In the genomic region with DNA sequence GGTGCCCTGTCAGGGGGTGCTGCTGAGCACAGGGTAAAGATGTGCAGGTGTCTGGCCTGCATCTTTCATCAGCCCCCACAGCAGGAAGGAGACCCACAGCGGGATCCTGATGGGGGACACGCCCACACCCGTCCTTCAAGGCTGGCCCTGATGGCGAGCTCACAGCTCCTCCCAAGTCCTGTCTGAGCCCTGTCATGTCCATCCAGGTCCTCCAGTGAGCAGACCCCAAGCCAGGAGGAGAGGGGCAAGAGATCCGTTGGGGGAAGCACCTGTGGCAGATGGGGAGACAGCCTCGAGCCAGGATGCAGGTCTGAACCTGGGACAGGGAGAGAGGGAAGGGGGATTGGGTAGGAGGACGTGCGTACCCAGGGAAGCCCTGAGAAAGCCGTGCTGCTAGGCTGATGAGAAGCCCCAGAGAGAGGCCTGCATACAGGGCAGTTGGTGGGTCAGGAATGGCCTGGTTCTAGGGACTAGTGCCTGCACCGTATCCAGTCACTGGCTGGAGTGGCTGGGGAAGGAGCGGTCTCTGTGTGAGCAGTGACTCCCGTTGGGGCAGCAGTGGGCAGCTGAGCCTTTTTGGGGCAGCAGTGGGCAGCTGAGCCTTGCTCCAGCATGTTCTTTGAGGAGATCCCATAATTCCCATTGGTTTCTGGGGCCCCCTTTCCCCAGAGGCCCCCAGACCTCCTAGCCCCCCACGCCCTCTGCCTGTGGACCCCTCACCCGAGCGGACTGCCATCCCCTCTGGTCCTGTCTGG, we compare ENCODE assay signal across 1 cellular context.
TF ChIP-seq lines count a peak whose summit lies in the region.

No MANE protein-coding gene starts in this region.

TF ChIP-seq in HepG2, 621 proteins besides CTCF, POLR2A, EP300 and RAD21 (continued from another document):
- TF ChIP-seq, protein P1, sequence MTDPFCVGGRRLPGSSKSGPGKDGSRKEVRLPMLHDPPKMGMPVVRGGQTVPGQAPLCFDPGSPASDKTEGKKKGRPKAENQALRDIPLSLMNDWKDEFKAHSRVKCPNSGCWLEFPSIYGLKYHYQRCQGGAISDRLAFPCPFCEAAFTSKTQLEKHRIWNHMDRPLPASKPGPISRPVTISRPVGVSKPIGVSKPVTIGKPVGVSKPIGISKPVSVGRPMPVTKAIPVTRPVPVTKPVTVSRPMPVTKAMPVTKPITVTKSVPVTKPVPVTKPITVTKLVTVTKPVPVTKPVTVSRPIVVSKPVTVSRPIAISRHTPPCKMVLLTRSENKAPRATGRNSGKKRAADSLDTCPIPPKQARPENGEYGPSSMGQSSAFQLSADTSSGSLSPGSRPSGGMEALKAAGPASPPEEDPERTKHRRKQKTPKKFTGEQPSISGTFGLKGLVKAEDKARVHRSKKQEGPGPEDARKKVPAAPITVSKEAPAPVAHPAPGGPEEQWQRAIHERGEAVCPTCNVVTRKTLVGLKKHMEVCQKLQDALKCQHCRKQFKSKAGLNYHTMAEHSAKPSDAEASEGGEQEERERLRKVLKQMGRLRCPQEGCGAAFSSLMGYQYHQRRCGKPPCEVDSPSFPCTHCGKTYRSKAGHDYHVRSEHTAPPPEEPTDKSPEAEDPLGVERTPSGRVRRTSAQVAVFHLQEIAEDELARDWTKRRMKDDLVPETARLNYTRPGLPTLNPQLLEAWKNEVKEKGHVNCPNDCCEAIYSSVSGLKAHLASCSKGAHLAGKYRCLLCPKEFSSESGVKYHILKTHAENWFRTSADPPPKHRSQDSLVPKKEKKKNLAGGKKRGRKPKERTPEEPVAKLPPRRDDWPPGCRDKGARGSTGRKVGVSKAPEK (CRISPR knock-in tag; IDR thresholded peaks at IDR 0.05; ENCODE audit: borderline replicate concordance): no peak
- TF ChIP-seq, protein P2, sequence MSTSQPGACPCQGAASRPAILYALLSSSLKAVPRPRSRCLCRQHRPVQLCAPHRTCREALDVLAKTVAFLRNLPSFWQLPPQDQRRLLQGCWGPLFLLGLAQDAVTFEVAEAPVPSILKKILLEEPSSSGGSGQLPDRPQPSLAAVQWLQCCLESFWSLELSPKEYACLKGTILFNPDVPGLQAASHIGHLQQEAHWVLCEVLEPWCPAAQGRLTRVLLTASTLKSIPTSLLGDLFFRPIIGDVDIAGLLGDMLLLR (CRISPR knock-in tag; IDR thresholded peaks at IDR 0.05): no peak
- TF ChIP-seq ZNF792 (CRISPR knock-in tag; IDR thresholded peaks at IDR 0.05) (no peak), SOX13 (IDR thresholded peaks at IDR 0.05) (no peak), SOX13 (CRISPR knock-in tag; conservative IDR thresholded peaks at IDR 0.05 in 1 of 2, IDR thresholded peaks at IDR 0.05 in 1 of 2) (no peak), TEAD3 (CRISPR knock-in tag; optimal IDR thresholded peaks at IDR 0.05; ENCODE audit: borderline replicate concordance) (no peak), KDM2A (CRISPR knock-in tag; IDR thresholded peaks at IDR 0.05; ENCODE audit: borderline replicate concordance, low read depth) (no peak)
- TF ChIP-seq, protein P3, sequence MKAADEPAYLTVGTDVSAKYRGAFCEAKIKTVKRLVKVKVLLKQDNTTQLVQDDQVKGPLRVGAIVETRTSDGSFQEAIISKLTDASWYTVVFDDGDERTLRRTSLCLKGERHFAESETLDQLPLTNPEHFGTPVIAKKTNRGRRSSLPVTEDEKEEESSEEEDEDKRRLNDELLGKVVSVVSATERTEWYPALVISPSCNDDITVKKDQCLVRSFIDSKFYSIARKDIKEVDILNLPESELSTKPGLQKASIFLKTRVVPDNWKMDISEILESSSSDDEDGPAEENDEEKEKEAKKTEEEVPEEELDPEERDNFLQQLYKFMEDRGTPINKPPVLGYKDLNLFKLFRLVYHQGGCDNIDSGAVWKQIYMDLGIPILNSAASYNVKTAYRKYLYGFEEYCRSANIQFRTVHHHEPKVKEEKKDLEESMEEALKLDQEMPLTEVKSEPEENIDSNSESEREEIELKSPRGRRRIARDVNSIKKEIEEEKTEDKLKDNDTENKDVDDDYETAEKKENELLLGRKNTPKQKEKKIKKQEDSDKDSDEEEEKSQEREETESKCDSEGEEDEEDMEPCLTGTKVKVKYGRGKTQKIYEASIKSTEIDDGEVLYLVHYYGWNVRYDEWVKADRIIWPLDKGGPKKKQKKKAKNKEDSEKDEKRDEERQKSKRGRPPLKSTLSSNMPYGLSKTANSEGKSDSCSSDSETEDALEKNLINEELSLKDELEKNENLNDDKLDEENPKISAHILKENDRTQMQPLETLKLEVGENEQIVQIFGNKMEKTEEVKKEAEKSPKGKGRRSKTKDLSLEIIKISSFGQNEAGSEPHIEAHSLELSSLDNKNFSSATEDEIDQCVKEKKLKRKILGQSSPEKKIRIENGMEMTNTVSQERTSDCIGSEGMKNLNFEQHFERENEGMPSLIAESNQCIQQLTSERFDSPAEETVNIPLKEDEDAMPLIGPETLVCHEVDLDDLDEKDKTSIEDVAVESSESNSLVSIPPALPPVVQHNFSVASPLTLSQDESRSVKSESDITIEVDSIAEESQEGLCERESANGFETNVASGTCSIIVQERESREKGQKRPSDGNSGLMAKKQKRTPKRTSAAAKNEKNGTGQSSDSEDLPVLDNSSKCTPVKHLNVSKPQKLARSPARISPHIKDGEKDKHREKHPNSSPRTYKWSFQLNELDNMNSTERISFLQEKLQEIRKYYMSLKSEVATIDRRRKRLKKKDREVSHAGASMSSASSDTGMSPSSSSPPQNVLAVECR (CRISPR knock-in tag; IDR thresholded peaks at IDR 0.05; ENCODE audit: borderline replicate concordance): no peak
- TF ChIP-seq, protein P4, sequence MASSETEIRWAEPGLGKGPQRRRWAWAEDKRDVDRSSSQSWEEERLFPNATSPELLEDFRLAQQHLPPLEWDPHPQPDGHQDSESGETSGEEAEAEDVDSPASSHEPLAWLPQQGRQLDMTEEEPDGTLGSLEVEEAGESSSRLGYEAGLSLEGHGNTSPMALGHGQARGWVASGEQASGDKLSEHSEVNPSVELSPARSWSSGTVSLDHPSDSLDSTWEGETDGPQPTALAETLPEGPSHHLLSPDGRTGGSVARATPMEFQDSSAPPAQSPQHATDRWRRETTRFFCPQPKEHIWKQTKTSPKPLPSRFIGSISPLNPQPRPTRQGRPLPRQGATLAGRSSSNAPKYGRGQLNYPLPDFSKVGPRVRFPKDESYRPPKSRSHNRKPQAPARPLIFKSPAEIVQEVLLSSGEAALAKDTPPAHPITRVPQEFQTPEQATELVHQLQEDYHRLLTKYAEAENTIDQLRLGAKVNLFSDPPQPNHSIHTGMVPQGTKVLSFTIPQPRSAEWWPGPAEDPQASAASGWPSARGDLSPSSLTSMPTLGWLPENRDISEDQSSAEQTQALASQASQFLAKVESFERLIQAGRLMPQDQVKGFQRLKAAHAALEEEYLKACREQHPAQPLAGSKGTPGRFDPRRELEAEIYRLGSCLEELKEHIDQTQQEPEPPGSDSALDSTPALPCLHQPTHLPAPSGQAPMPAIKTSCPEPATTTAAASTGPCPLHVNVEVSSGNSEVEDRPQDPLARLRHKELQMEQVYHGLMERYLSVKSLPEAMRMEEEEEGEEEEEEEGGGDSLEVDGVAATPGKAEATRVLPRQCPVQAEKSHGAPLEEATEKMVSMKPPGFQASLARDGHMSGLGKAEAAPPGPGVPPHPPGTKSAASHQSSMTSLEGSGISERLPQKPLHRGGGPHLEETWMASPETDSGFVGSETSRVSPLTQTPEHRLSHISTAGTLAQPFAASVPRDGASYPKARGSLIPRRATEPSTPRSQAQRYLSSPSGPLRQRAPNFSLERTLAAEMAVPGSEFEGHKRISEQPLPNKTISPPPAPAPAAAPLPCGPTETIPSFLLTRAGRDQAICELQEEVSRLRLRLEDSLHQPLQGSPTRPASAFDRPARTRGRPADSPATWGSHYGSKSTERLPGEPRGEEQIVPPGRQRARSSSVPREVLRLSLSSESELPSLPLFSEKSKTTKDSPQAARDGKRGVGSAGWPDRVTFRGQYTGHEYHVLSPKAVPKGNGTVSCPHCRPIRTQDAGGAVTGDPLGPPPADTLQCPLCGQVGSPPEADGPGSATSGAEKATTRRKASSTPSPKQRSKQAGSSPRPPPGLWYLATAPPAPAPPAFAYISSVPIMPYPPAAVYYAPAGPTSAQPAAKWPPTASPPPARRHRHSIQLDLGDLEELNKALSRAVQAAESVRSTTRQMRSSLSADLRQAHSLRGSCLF (CRISPR knock-in tag; IDR thresholded peaks at IDR 0.05; ENCODE audit: borderline replicate concordance): no peak
